ENCODE assay signal across 30 cellular contexts in genomic region chr1:104100079-104100478, GRCh38.
"Had no signal": no experiment of that assay in that cellular context is flagged by ENCODE, and none has a peak within 500 bp of the region (broad histone marks: within the 10 kb centered on the region; RNA-seq: fewer than 3 reads in every experiment).

No MANE protein-coding gene starts in this region.

- ATAC-seq: activated CD4-positive, alpha-beta T cell treated with anti-CD3 and anti-CD28 coated beads for 36 hours; activated CD8-positive, alpha-beta memory T cell treated with anti-CD3 and anti-CD28 coated beads, Interleukin-2, amount 10 ng/mL, durations not matched to agents 7 days and 5 days; activated CD8-positive, alpha-beta T cell treated with anti-CD3 and anti-CD28 coated beads, Interleukin-2, amount 10 ng/mL, durations not matched to agents 7 days and 5 days; effector memory CD8-positive, alpha-beta T cell; foreskin keratinocyte; gastrocnemius medialis; heart left ventricle had no signal

- H3K4me1 ChIP-seq: esophagus muscularis mucosa, foreskin keratinocyte, gastrocnemius medialis, heart left ventricle had no signal

- H3K36me3 ChIP-seq: esophagus muscularis mucosa, gastrocnemius medialis, heart left ventricle had no signal

- H3K4me1 Mint-ChIP-seq: activated CD4-positive, alpha-beta T cell treated with anti-CD3 and anti-CD28 coated beads for 36 hours; activated CD4-positive, alpha-beta T cell treated with anti-CD3 and anti-CD28 coated beads, Interleukin-2, amount 10 ng/mL, durations not matched to agents 24 days and 14 days; activated CD8-positive, alpha-beta memory T cell treated with anti-CD3 and anti-CD28 coated beads, Interleukin-2, amount 10 ng/mL, durations not matched to agents 7 days and 5 days; activated naive CD4-positive, alpha-beta T cell treated with anti-CD3 and anti-CD28 coated beads, Interleukin-2, amount 10 ng/mL, durations not matched to agents 7 days and 5 days had no signal

- H3K27ac Mint-ChIP-seq: activated CD4-positive, alpha-beta memory T cell treated with anti-CD3 and anti-CD28 coated beads for 36 hours; activated CD4-positive, alpha-beta T cell treated with anti-CD3 and anti-CD28 coated beads for 36 hours; activated CD4-positive, alpha-beta T cell treated with anti-CD3 and anti-CD28 coated beads, Interleukin-2, amount 10 ng/mL, durations not matched to agents 24 days and 14 days; activated CD8-positive, alpha-beta memory T cell treated with anti-CD3 and anti-CD28 coated beads, Interleukin-2, amount 10 ng/mL, durations not matched to agents 7 days and 5 days; activated CD8-positive, alpha-beta T cell treated with anti-CD3 and anti-CD28 coated beads, Interleukin-2, amount 10 ng/mL, durations not matched to agents 7 days and 5 days; activated naive CD4-positive, alpha-beta T cell treated with anti-CD3 and anti-CD28 coated beads, Interleukin-2, amount 10 ng/mL, durations not matched to agents 7 days and 5 days; activated naive CD8-positive, alpha-beta T cell; activated T-helper 1 cell treated with anti-CD3 and anti-CD28 coated beads, Interleukin-12 subunit alpha, Interleukin-12 subunit beta, Interleukin-2, Interleukin-4 antibody, amounts not matched to agents 30 ng/mL and 10 ng/mL and 1 ng/mL, durations not matched to agents 14 hours and 24 hours and 36 hours; activated T-helper 2 cell treated with anti-CD3 and anti-CD28 coated beads, Interferon-gamma antibody, Interleukin-2, Interleukin-4, amounts not matched to agents 10 μg/mL and 5 μg/mL and 100 μg/mL, durations not matched to agents 14 hours and 24 hours and 36 hours; effector memory CD8-positive, alpha-beta T cell had no signal

- H3K27me3 Mint-ChIP-seq: activated CD4-positive, alpha-beta memory T cell treated with anti-CD3 and anti-CD28 coated beads for 36 hours; activated CD4-positive, alpha-beta T cell treated with anti-CD3 and anti-CD28 coated beads for 36 hours; activated CD4-positive, alpha-beta T cell treated with anti-CD3 and anti-CD28 coated beads, Interleukin-2, amount 10 ng/mL, durations not matched to agents 24 days and 14 days; activated CD8-positive, alpha-beta memory T cell treated with anti-CD3 and anti-CD28 coated beads, Interleukin-2, amount 10 ng/mL, durations not matched to agents 7 days and 5 days; activated naive CD4-positive, alpha-beta T cell treated with anti-CD3 and anti-CD28 coated beads, Interleukin-2, amount 10 ng/mL, durations not matched to agents 7 days and 5 days; activated naive CD8-positive, alpha-beta T cell; effector memory CD8-positive, alpha-beta T cell had no signal

- H3K27me3 ChIP-seq: esophagus muscularis mucosa, foreskin keratinocyte, gastrocnemius medialis, heart left ventricle had no signal

- DNase-seq: activated CD4-positive, alpha-beta memory T cell treated with anti-CD3 and anti-CD28 coated beads for 36 hours; activated CD4-positive, alpha-beta T cell treated with anti-CD3 and anti-CD28 coated beads for 36 hours; activated CD4-positive, alpha-beta T cell treated with anti-CD3 and anti-CD28 coated beads, Interleukin-2, amount 10 ng/mL, durations not matched to agents 24 days and 14 days; activated CD4-positive, CD25-positive, alpha-beta regulatory T cell; activated CD4-positive, CD25-positive, alpha-beta regulatory T cell treated with anti-CD3 and anti-CD28 coated beads, Interleukin-2, amount 50 U/mL, for 72 hours; activated CD8-positive, alpha-beta memory T cell treated with anti-CD3 and anti-CD28 coated beads, Interleukin-2, amount 10 ng/mL, durations not matched to agents 7 days and 5 days; activated CD8-positive, alpha-beta memory T cell treated with anti-CD3 and anti-CD28 coated beads, Interleukin-2, amount 50 U/mL, for 4 hours; activated CD8-positive, alpha-beta T cell treated with anti-CD3 and anti-CD28 coated beads, Interleukin-2, amount 10 ng/mL, durations not matched to agents 7 days and 5 days; activated gamma-delta T cell; activated naive CD4-positive, alpha-beta T cell; activated naive CD4-positive, alpha-beta T cell treated with anti-CD3 and anti-CD28 coated beads, Interleukin-2, amount 10 ng/mL, durations not matched to agents 7 days and 5 days; activated T-cell treated with anti-CD3 and anti-CD28 coated beads, Interleukin-2, amount 50 U/mL, for 1 hour; activated T-cell treated with anti-CD3 and anti-CD28 coated beads, Interleukin-2, amount 50 U/mL, for 48 hours; amniotic stem cell; anterior cingulate cortex; caudate nucleus; cortex of kidney; dermis blood vessel endothelial cell; effector CD4-positive, alpha-beta T cell; effector memory CD8-positive, alpha-beta T cell; erythroblast; foreskin keratinocyte; gastrocnemius medialis; glutamatergic neuron; heart left ventricle; T-helper 2 cell had no signal

- H3K4me3 Mint-ChIP-seq: activated CD4-positive, alpha-beta memory T cell treated with anti-CD3 and anti-CD28 coated beads for 36 hours; activated CD4-positive, alpha-beta T cell treated with anti-CD3 and anti-CD28 coated beads for 36 hours; activated CD4-positive, alpha-beta T cell treated with anti-CD3 and anti-CD28 coated beads, Interleukin-2, amount 10 ng/mL, durations not matched to agents 24 days and 14 days; activated CD8-positive, alpha-beta memory T cell treated with anti-CD3 and anti-CD28 coated beads, Interleukin-2, amount 10 ng/mL, durations not matched to agents 7 days and 5 days; activated CD8-positive, alpha-beta T cell treated with anti-CD3 and anti-CD28 coated beads, Interleukin-2, amount 10 ng/mL, durations not matched to agents 7 days and 5 days; activated naive CD4-positive, alpha-beta T cell treated with anti-CD3 and anti-CD28 coated beads, Interleukin-2, amount 10 ng/mL, durations not matched to agents 7 days and 5 days; activated naive CD8-positive, alpha-beta T cell; activated T-helper 1 cell treated with anti-CD3 and anti-CD28 coated beads, Interleukin-12 subunit alpha, Interleukin-12 subunit beta, Interleukin-2, Interleukin-4 antibody, amounts not matched to agents 30 ng/mL and 10 ng/mL and 1 ng/mL, durations not matched to agents 14 hours and 24 hours and 36 hours; effector memory CD8-positive, alpha-beta T cell had no signal

- H3K9me3 Mint-ChIP-seq: activated CD4-positive, alpha-beta T cell treated with anti-CD3 and anti-CD28 coated beads, Interleukin-2, amount 10 ng/mL, durations not matched to agents 24 days and 14 days had no signal

- H3K9me3 ChIP-seq: esophagus muscularis mucosa, gastrocnemius medialis, heart left ventricle had no signal

- H3K27ac ChIP-seq: esophagus muscularis mucosa, foreskin keratinocyte, gastrocnemius medialis, heart left ventricle had no signal

- H3K4me3 ChIP-seq: esophagus muscularis mucosa, gastrocnemius medialis, heart left ventricle had no signal

- H3K36me3 Mint-ChIP-seq: activated CD4-positive, alpha-beta memory T cell treated with anti-CD3 and anti-CD28 coated beads for 36 hours; activated CD8-positive, alpha-beta memory T cell treated with anti-CD3 and anti-CD28 coated beads, Interleukin-2, amount 10 ng/mL, durations not matched to agents 7 days and 5 days; activated naive CD4-positive, alpha-beta T cell treated with anti-CD3 and anti-CD28 coated beads, Interleukin-2, amount 10 ng/mL, durations not matched to agents 7 days and 5 days; activated naive CD8-positive, alpha-beta T cell had no signal
